ENCODE assay signal across 10 cellular contexts in the genomic region with DNA sequence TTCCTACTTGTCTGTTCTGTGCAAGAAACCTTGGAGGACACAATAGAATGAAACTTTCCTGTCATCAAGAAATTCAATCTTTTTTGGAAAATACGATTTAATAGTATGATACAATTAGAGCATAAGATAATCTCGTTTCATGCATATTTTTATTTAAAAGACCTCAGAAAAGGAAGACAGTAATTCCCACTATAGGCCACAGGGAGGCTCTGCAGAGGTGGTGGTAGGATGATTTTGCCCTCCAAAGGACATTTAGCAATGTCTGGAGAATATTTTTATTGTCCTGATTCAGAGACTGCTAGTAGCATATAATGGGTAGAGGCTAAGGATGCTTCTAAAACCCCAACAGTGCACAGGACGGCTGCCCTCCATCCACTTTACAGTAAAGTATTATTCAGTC.
DNase-seq lines count a peak whose midpoint lies in the region; ATAC-seq, FAIRE-seq and TF ChIP-seq lines count a peak whose summit lies in the region.
"Had no signal": no experiment of that assay in that cellular context is flagged by ENCODE, and none has a peak within 500 bp of the region (broad histone marks: within the 10 kb centered on the region; RNA-seq: fewer than 3 reads in every experiment).

No MANE protein-coding gene starts in this region.

- H3K4me3 ChIP-seq in BJ (ENCODE audit: low read depth, low read length) (no peak overlapping the region), HCT116 (replicated peaks in 1 of 2; ENCODE audit: low read depth in 1 of 2, low read length in 2 of 2) (no peak overlapping the region), kidney (ENCODE audit: low read length in 2 of 2) (no peak overlapping the region)
- H3K4me3 ChIP-seq: gastrocnemius medialis had no signal

- H3K9me3 ChIP-seq in HCT116 (ENCODE audit: control insufficient read depth in 1 of 2, insufficient read depth in 1 of 2, low read depth in 1 of 2, low read length in 2 of 2) (no peaks in the 10 kb centered on the region), kidney (ENCODE audit: control insufficient read depth in 1 of 2, low read length in 2 of 2) (no peaks in the 10 kb centered on the region)
- H3K9me3 ChIP-seq: gastrocnemius medialis had no signal

- CTCF ChIA-PET in BJ (lab: Yijun Ruan, JAX) (no interaction called here), HCT116 (lab: Charles Lee) (no interaction called here)

- H3K79me2 ChIP-seq in HCT116 (ENCODE audit: insufficient read depth, low read length) = no peaks in the 10 kb centered on the region

- RAD21 ChIA-PET in HCT116 (lab: Charles Lee; ENCODE audit: low non-redundant PET in 1 of 2, low total read pairs in 2 of 2, uncharacterized antibody in 2 of 2, unreplicated experiment in 2 of 2) = no interaction called here

- no peaks in the 10 kb centered on the region for H3K9me2 ChIP-seq in HCT116 (ENCODE audit: insufficient read depth)

- H3K27ac ChIP-seq in HCT116 (ENCODE audit: low read depth, low read length) = no peak overlapping the region
- H3K27ac ChIP-seq in kidney (ENCODE audit: low read depth in 2 of 2, low read length in 2 of 2) = no peak overlapping the region
- H3K27ac ChIP-seq: gastrocnemius medialis had no signal

- H3K4me1 ChIP-seq in HCT116 (ENCODE audit: control insufficient read depth in 1 of 2, insufficient read depth in 2 of 2, low read length in 2 of 2) (no peaks in the 10 kb centered on the region), kidney (ENCODE audit: control insufficient read depth in 1 of 2, insufficient read depth in 1 of 2, low read depth in 1 of 2, low read length in 2 of 2) (no peaks in the 10 kb centered on the region)
- H3K4me1 ChIP-seq: gastrocnemius medialis had no signal

- no peak overlapping the region for H3K4me2 ChIP-seq in HCT116 (ENCODE audit: low read length)

- TF ChIP-seq RAD21 in HCT116 (IDR thresholded peaks at IDR 0.05; ENCODE audit: low read depth) = no peak; the same call in 1 of the 2 replicates

- H3K36me3 ChIP-seq in BJ (ENCODE audit: control insufficient read depth, insufficient read depth, low read length) (no peaks in the 10 kb centered on the region), HCT116 (ENCODE audit: control insufficient read depth in 1 of 2, insufficient read depth in 2 of 2, low read length in 2 of 2) (no peaks in the 10 kb centered on the region), kidney (ENCODE audit: control insufficient read depth in 1 of 2, insufficient read depth in 2 of 2, low read length in 2 of 2) (no peaks in the 10 kb centered on the region)
- H3K36me3 ChIP-seq: gastrocnemius medialis had no signal

- TF ChIP-seq POLR2A in HCT116 (IDR thresholded peaks at IDR 0.05; ENCODE audit: borderline replicate concordance, extremely low read depth, insufficient read depth, insufficient read length) = no peak

- POLR2A ChIA-PET in BJ (lab: Charles Lee) = no interaction called here
- POLR2A ChIA-PET in HCT116 (lab: Charles Lee) = no interaction called here

- peak; percentile 41 for FAIRE-seq in kidney (lab: Jason Lieb, UNC)

- H4K20me1 ChIP-seq in HCT116 (ENCODE audit: insufficient read depth) = no peaks in the 10 kb centered on the region

- no peak for DNase-seq in BJ (ENCODE audit: low read depth)
- DNase-seq in HCT116 (ENCODE audit: low read depth, low spot score) = no peak
- DNase-seq in SW480 (ENCODE audit: low spot score) = peak; percentile 11
- DNase-seq in kidney = no peak
- no peak for DNase-seq in epidermal melanocyte (ENCODE audit: insufficient read length, low spot score)
- DNase-seq: activated gamma-delta T cell, gastrocnemius medialis had no signal

- intact Hi-C loops in HCT116 (cut with micrococcal nuclease) = loop anchor here (5.0 kb wide), 1 partner anchor 78 kb away; no protein-coding TSS in a partner anchor
- intact Hi-C loops in kidney (cut with DNase I) = no loop called here

- no peak overlapping the region for H3K9ac ChIP-seq in HCT116 (ENCODE audit: low read length)
- H3K9ac ChIP-seq in kidney (ENCODE audit: low read length in 2 of 2) = no peak overlapping the region

- no TSS peak for BruUV-seq in HCT116 (replicated peaks; lab: Mats Ljungman, UMichigan)

- TF ChIP-seq CTCF in BJ (IDR thresholded peaks at IDR 0.05; ENCODE audit: insufficient read depth, low read depth, low read length) (peak; percentile 17; the same call in 1 of the 2 replicates), HCT116 (IDR thresholded peaks at IDR 0.05 in 2 of 3, conservative IDR thresholded peaks at IDR 0.05 in 1 of 3; ENCODE audit: borderline replicate concordance in 1 of 3, insufficient read depth in 1 of 3, low read depth in 2 of 3, low read length in 2 of 3) (peak; percentile 15 to 35 (median 28); a peak in 3 of 6 replicates), kidney (IDR thresholded peaks at IDR 0.05; ENCODE audit: borderline replicate concordance, extremely low read depth, insufficient read depth) (peak; percentile 14)

- no peak overlapping the region for H2AFZ ChIP-seq in HCT116 (ENCODE audit: low read depth, low read length, poor library complexity, severe bottlenecking)

- ATAC-seq in HCT116 (no peak), GM21423 (IDR thresholded peaks at IDR 0.05; ENCODE audit: unreplicated experiment) (no peak), GM21717 (IDR thresholded peaks at IDR 0.05; ENCODE audit: unreplicated experiment) (no peak), HG02885 (IDR thresholded peaks at IDR 0.05; ENCODE audit: poor library complexity, unreplicated experiment) (no peak)
- ATAC-seq: gastrocnemius medialis had no signal

- H3K27me3 ChIP-seq in BJ (ENCODE audit: control insufficient read depth, insufficient read depth, low read length) (no peaks in the 10 kb centered on the region), HCT116 (ENCODE audit: insufficient read depth, low read length) (no peaks in the 10 kb centered on the region)

TF ChIP-seq in HCT116, 20 proteins besides CTCF, POLR2A, EP300 and RAD21:
- TF ChIP-seq YY1 (IDR thresholded peaks at IDR 0.05; ENCODE audit: extremely low read depth, insufficient replicate concordance, low read depth, low read length) = no peak
